Comparison of ENCODE assay signal across 25 cellular contexts in the genomic region with DNA sequence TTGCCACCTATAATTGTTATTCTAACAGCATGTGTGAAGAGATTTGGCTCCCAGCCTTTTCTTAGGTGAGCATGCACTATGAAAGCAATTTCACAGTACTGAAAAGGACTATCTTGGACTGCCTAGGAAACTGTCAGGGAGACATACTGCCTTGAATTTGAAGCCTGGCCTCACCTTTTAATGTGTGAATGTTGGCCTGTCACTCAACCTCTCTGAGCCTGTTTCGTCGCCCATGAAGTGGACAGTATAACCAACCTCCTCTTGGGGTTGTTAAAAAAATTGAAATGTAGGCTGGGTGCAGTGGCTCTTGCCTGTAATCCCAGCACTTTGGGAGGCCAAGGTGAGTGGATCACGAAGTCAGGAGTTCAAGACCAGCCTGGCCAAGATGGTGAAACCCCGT. TPM values are rescaled to one million over a fixed set of nuclear protein-coding genes. Genes with fewer than 3 reads are reported as not detected.
DNase-seq lines count a peak whose midpoint lies in the region; FAIRE-seq and TF ChIP-seq lines count a peak whose summit lies in the region.
"Had no signal": no experiment of that assay in that cellular context is flagged by ENCODE, and none has a peak within 500 bp of the region (broad histone marks: within the 10 kb centered on the region; RNA-seq: fewer than 3 reads in every experiment).

No MANE protein-coding gene starts in this region.

- H3K4me1 ChIP-seq in H1 (replicated peaks in 1 of 4; ENCODE audit: control insufficient read depth in 3 of 4, insufficient read depth in 4 of 4, low read length in 3 of 4): no peaks in the 10 kb centered on the region; a peak in 2 of 7 replicates
- H3K4me1 ChIP-seq: BE2C, BLaER1 had no signal

- no peak overlapping the region for H4K8ac ChIP-seq in H1 (ENCODE audit: extremely low read depth, insufficient read depth, low read length)

- peak overlapping the region; percentile 6; the same call in 1 of the 2 replicates for H2BK15ac ChIP-seq in H1 (ENCODE audit: low read length)

- POLR2A ChIA-PET in HEK293T (lab: Yijun Ruan, JAX): interaction anchor here (4.0 kb wide), 1 partner anchor 20 kb away, joined by 16 read pairs; a partner anchor contains a TSS
- POLR2A ChIA-PET in H1 (lab: Charles Lee; ENCODE audit: partially characterized antibody): no interaction called here

- TF ChIP-seq POLR2A in H1 (IDR thresholded peaks at IDR 0.05; ENCODE audit: control extremely low read depth in 1 of 2, low read depth in 2 of 2, low read length in 2 of 2): no peak

- no peak overlapping the region for H2AFZ ChIP-seq in H1 (ENCODE audit: low read length)

- no peak for FAIRE-seq in H1 (lab: Jason Lieb, UNC)
- FAIRE-seq: A204.1, GM12878, GM12892, GM18507 had no signal

- no peaks in the 10 kb centered on the region for H3K27me3 ChIP-seq in H1 (replicated peaks in 1 of 4; ENCODE audit: control insufficient read depth in 3 of 4, extremely low read depth in 1 of 4, insufficient read depth in 3 of 4, low read length in 3 of 4)
- H3K27me3 ChIP-seq: BE2C, BLaER1 had no signal

- H2AK5ac ChIP-seq in H1 (ENCODE audit: low read depth, low read length): no peak overlapping the region

- H3K36me3 ChIP-seq in H1 (ENCODE audit: control insufficient read depth in 2 of 4, insufficient read depth in 4 of 4, low read length in 3 of 4): no peaks in the 10 kb centered on the region
- H3K36me3 ChIP-seq: BE2C, BLaER1 had no signal

- H3K4me2 ChIP-seq in H1 (ENCODE audit: insufficient read depth in 1 of 2, low read depth in 2 of 2, low read length in 2 of 2): no peak overlapping the region
- H3K4me2 ChIP-seq: BLaER1 had no signal

- DNase-seq in HEK293T (ENCODE audit: extremely low spot score): no peak
- DNase-seq in NCI-H69 (lab: John Stamatoyannopoulos, UW): peak; percentile 71
- no peak for DNase-seq in H1 (ENCODE audit: low read depth in 1 of 2, low spot score in 2 of 2)
- DNase-seq in NOMO-1 (lab: John Stamatoyannopoulos, UW; ENCODE audit: unreplicated experiment in 2 of 2): no peak
- no peak for DNase-seq in iPS-NIHi11 (ENCODE audit: low spot score)
- DNase-seq: 8988T; ACHN; BE2C; C1 segment of cervical spinal cord; CD4-positive, alpha-beta memory T cell; CD4-positive, CD25-positive, alpha-beta regulatory T cell; CD8-positive, alpha-beta memory T cell; COR-L47; DMS 273 treated with DMSO at 0.1 percent for 48 hours; DMS153; DMS53; DMS79; DND-41; EL; GDM1 had no signal

- no peaks in the 10 kb centered on the region for H3K79me1 ChIP-seq in H1 (ENCODE audit: low read depth, low read length)

- H2BK12ac ChIP-seq in H1 (ENCODE audit: low read depth, low read length): no peak overlapping the region

- H3K27ac ChIP-seq in H1 (ENCODE audit: low read depth, low read length): no peak overlapping the region
- H3K27ac ChIP-seq: BLaER1 had no signal

- CTCF ChIA-PET in HEK293T (lab: Yijun Ruan, JAX) (no interaction called here), H1 (lab: Charles Lee; ENCODE audit: partially characterized antibody) (interaction anchor here (0.6 to 2.2 kb wide), 5 partner anchors 20 to 127 kb away, joined by 3 to 11 read pairs (median 4); a partner anchor contains a TSS)

- H4K5ac ChIP-seq in H1 (ENCODE audit: insufficient read length, low read depth, low read length): no peak overlapping the region

- no peak overlapping the region for H3K14ac ChIP-seq in H1 (ENCODE audit: insufficient read length)

- no peak overlapping the region for H4K91ac ChIP-seq in H1 (replicated peaks; ENCODE audit: insufficient read length, low read length)

- TF ChIP-seq CTCF in H1 (IDR thresholded peaks at IDR 0.05; ENCODE audit: control extremely low read depth in 1 of 3, insufficient read depth in 1 of 3, low read depth in 1 of 3, low read length in 3 of 3): no peak

- H2BK5ac ChIP-seq in H1 (ENCODE audit: low read depth, low read length): no peak overlapping the region

- no peak overlapping the region for H3K18ac ChIP-seq in H1 (ENCODE audit: extremely low read depth, low read length)

- no peak overlapping the region for H3K23ac ChIP-seq in H1 (ENCODE audit: insufficient read length)

- no peak for TF ChIP-seq RAD21 in H1 (IDR thresholded peaks at IDR 0.05 in 1 of 2, conservative IDR thresholded peaks at IDR 0.05 in 1 of 2; ENCODE audit: low read depth in 2 of 2, low read length in 2 of 2)

- TF ChIP-seq EP300 in H1 (IDR thresholded peaks at IDR 0.05; ENCODE audit: borderline replicate concordance in 1 of 2, low read depth in 2 of 2, low read length in 2 of 2): no peak

- no peak overlapping the region for H2BK20ac ChIP-seq in H1 (ENCODE audit: low read length)

- H3K4ac ChIP-seq in H1 (replicated peaks; ENCODE audit: insufficient read length, low read depth, low read length): no peak overlapping the region

- H3K79me2 ChIP-seq in H1 (ENCODE audit: control insufficient read depth in 1 of 2, insufficient read depth in 2 of 2, low read length in 2 of 2): no peaks in the 10 kb centered on the region

- no peaks in the 10 kb centered on the region for H4K20me1 ChIP-seq in H1 (replicated peaks in 1 of 2; ENCODE audit: control insufficient read depth in 1 of 2, insufficient read depth in 2 of 2, low read length in 2 of 2)
- H4K20me1 ChIP-seq: BLaER1 had no signal

- WGBS in H1 (ENCODE audit: extremely low coverage in 1 of 2, insufficient coverage in 1 of 2, insufficient read length in 1 of 2, insufficient replicate concordance in 2 of 2, low coverage in 1 of 2, low lambda C conversion rate in 2 of 2, missing lambda C conversion rate in 1 of 2), 2 experiments: 88% methylated on average over 4 of the region's 4 CpGs; no CpG with 5 or more reads in 1 of the 2 experiments

- H3K9ac ChIP-seq in H1 (replicated peaks in 1 of 4; ENCODE audit: extremely low read depth in 1 of 4, low read depth in 3 of 4, low read length in 3 of 4): no peak overlapping the region
- H3K9ac ChIP-seq: BLaER1 had no signal

- H3K23me2 ChIP-seq in H1 (ENCODE audit: low read depth, low read length): no peaks in the 10 kb centered on the region

- no peak overlapping the region for H3K4me3 ChIP-seq in H1 (ENCODE audit: extremely low read depth in 1 of 4, insufficient read depth in 2 of 4, low read depth in 3 of 4, low read length in 4 of 4)
- H3K4me3 ChIP-seq: BLaER1, GM12878 had no signal

- H3K56ac ChIP-seq in H1 (replicated peaks; ENCODE audit: insufficient read length, low read depth, low read length): no peak overlapping the region

- no peak overlapping the region for H2BK120ac ChIP-seq in H1 (replicated peaks; ENCODE audit: low read depth, low read length)

- 0 out of 4 replicates have a peak, but pooled peaks cover 0 to 2% of the 10 kb centered on the region in 2 experiments for H3K9me3 ChIP-seq in H1 (ENCODE audit: insufficient read depth in 2 of 2, low read depth in 1 of 2, low read length in 1 of 2)
- H3K9me3 ChIP-seq: BE2C had no signal

TF ChIP-seq in HEK293T, 16 proteins besides CTCF, POLR2A, EP300 and RAD21:
- TF ChIP-seq, protein P1, sequence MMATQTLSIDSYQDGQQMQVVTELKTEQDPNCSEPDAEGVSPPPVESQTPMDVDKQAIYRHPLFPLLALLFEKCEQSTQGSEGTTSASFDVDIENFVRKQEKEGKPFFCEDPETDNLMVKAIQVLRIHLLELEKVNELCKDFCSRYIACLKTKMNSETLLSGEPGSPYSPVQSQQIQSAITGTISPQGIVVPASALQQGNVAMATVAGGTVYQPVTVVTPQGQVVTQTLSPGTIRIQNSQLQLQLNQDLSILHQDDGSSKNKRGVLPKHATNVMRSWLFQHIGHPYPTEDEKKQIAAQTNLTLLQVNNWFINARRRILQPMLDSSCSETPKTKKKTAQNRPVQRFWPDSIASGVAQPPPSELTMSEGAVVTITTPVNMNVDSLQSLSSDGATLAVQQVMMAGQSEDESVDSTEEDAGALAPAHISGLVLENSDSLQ (IDR thresholded peaks at IDR 0.05): peak; percentile 64
- no peak for TF ChIP-seq ELF4 (IDR thresholded peaks at IDR 0.05)

TF ChIP-seq in H1, 55 proteins besides CTCF, POLR2A, EP300 and RAD21 (continues in another document):
- TF ChIP-seq TAF1 (IDR thresholded peaks at IDR 0.05; ENCODE audit: low read depth, low read length) (no peak), CBX8 (IDR thresholded peaks at IDR 0.05; ENCODE audit: borderline replicate concordance, low read depth, low read length) (no peak), SP4 (IDR thresholded peaks at IDR 0.05; ENCODE audit: low read length) (no peak), TBP (IDR thresholded peaks at IDR 0.05; ENCODE audit: low read depth, low read length) (no peak), POU5F1 (IDR thresholded peaks at IDR 0.05; ENCODE audit: low read depth, low read length) (no peak), NANOG (IDR thresholded peaks at IDR 0.05; ENCODE audit: insufficient read depth, low read depth, low read length, poor library complexity, severe bottlenecking) (no peak), KDM1A (IDR thresholded peaks at IDR 0.05; ENCODE audit: borderline replicate concordance, low read length) (no peak), EGR1 (IDR thresholded peaks at IDR 0.05; ENCODE audit: borderline replicate concordance, low read depth, low read length) (no peak)
- TF ChIP-seq, protein P2, sequence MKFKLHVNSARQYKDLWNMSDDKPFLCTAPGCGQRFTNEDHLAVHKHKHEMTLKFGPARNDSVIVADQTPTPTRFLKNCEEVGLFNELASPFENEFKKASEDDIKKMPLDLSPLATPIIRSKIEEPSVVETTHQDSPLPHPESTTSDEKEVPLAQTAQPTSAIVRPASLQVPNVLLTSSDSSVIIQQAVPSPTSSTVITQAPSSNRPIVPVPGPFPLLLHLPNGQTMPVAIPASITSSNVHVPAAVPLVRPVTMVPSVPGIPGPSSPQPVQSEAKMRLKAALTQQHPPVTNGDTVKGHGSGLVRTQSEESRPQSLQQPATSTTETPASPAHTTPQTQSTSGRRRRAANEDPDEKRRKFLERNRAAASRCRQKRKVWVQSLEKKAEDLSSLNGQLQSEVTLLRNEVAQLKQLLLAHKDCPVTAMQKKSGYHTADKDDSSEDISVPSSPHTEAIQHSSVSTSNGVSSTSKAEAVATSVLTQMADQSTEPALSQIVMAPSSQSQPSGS (IDR thresholded peaks at IDR 0.05; ENCODE audit: low read length): no peak
- TF ChIP-seq, protein P3, sequence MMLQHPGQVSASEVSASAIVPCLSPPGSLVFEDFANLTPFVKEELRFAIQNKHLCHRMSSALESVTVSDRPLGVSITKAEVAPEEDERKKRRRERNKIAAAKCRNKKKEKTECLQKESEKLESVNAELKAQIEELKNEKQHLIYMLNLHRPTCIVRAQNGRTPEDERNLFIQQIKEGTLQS (IDR thresholded peaks at IDR 0.05; ENCODE audit: insufficient read depth, low read depth, low read length): no peak

RNA-seq across cellular contexts. Expression of a gene that starts 20.4 kb away (rescaled TPM):
- total RNA-seq in H1 (2021; fragmentation: NEBNext Ultra II Directional; extraction: Animal tissue kit (Norgen Biotek cat#: 25700)): 55.1 and 57.2 TPM in 2 replicates
- 36.2 and 37.0 TPM in 2 replicates for polyA plus RNA-seq in H1 (2011; rRNA removed)
- 24.6 TPM for polyA plus RNA-seq in H1 (2011; cell fraction: cytosol; rRNA removed)
- 87.2 TPM for polyA plus RNA-seq in H1 (2011; cell fraction: nucleus; rRNA removed)
- 15.4 to 21.5 TPM (median 17.3 TPM) in 4 replicates for polyA plus RNA-seq in H1 (2012, experiment 1 of 2)
- polyA plus RNA-seq in H1 (2012, experiment 2 of 2): 1.7 TPM
- polyA plus RNA-seq in H1 (2013, experiment 1 of 2): 26.5 TPM
- 21.6 TPM for polyA plus RNA-seq in H1 (2013, experiment 2 of 2)
- 151 and 160 TPM in 2 replicates for polyA minus RNA-seq in H1 (2011; rRNA and poly(A)+ RNA removed)
- 30.0 TPM for polyA minus RNA-seq in H1 (2011; cell fraction: cytosol; rRNA and poly(A)+ RNA removed)
- polyA minus RNA-seq in H1 (2011; cell fraction: nucleus; rRNA and poly(A)+ RNA removed): 113 TPM
